Comparison of ENCODE assay signal across 1 cellular context in the genomic region with DNA sequence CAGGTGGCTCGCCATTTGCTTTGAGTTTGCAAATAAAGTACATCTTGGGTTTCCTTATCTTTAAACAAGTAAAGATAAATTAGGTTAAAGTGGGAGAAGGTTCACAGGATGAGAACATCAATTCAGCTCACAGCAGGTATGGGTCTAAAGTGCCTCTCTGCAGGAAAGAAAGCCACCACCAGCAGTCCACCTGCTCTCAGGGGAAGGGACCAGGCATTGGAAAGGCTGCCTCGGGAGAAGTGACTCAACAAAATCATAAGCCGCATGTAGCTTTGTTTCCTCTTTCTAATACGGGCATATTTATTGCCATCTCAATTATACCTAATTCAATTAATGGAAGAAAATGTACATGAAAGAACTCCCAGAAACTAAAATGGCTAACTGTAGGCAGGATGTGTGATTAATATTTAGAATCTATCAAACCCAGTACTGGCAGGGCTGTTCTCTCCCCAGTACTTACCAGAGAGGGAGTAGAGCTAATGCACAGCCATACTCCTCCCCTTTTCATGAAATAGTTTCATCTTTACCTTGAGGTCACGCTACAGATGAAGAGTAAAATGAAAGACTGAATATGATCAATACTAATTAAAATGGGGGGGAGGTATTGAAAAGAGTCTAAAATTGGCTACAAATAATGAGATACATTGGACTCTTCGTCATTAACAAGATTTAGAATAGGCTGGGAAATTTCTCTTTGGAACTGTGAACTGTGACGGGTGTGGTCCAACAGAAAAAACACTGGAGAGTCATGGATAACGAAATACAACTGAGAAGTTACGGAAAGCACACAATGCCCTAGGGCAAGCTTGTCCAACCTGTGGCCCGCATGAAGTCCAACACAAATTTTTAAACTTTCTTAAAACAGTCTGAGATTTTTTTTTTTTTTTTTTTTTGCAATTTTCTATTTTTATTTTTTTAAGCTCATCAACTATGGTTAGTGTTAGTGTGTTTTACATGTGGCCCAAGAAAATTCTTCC.
TF ChIP-seq lines count a peak whose summit lies in the region.

No MANE protein-coding gene starts in this region.

TF ChIP-seq in GM23338, 12 proteins besides CTCF, POLR2A, EP300 and RAD21:
- TF ChIP-seq, protein P1, sequence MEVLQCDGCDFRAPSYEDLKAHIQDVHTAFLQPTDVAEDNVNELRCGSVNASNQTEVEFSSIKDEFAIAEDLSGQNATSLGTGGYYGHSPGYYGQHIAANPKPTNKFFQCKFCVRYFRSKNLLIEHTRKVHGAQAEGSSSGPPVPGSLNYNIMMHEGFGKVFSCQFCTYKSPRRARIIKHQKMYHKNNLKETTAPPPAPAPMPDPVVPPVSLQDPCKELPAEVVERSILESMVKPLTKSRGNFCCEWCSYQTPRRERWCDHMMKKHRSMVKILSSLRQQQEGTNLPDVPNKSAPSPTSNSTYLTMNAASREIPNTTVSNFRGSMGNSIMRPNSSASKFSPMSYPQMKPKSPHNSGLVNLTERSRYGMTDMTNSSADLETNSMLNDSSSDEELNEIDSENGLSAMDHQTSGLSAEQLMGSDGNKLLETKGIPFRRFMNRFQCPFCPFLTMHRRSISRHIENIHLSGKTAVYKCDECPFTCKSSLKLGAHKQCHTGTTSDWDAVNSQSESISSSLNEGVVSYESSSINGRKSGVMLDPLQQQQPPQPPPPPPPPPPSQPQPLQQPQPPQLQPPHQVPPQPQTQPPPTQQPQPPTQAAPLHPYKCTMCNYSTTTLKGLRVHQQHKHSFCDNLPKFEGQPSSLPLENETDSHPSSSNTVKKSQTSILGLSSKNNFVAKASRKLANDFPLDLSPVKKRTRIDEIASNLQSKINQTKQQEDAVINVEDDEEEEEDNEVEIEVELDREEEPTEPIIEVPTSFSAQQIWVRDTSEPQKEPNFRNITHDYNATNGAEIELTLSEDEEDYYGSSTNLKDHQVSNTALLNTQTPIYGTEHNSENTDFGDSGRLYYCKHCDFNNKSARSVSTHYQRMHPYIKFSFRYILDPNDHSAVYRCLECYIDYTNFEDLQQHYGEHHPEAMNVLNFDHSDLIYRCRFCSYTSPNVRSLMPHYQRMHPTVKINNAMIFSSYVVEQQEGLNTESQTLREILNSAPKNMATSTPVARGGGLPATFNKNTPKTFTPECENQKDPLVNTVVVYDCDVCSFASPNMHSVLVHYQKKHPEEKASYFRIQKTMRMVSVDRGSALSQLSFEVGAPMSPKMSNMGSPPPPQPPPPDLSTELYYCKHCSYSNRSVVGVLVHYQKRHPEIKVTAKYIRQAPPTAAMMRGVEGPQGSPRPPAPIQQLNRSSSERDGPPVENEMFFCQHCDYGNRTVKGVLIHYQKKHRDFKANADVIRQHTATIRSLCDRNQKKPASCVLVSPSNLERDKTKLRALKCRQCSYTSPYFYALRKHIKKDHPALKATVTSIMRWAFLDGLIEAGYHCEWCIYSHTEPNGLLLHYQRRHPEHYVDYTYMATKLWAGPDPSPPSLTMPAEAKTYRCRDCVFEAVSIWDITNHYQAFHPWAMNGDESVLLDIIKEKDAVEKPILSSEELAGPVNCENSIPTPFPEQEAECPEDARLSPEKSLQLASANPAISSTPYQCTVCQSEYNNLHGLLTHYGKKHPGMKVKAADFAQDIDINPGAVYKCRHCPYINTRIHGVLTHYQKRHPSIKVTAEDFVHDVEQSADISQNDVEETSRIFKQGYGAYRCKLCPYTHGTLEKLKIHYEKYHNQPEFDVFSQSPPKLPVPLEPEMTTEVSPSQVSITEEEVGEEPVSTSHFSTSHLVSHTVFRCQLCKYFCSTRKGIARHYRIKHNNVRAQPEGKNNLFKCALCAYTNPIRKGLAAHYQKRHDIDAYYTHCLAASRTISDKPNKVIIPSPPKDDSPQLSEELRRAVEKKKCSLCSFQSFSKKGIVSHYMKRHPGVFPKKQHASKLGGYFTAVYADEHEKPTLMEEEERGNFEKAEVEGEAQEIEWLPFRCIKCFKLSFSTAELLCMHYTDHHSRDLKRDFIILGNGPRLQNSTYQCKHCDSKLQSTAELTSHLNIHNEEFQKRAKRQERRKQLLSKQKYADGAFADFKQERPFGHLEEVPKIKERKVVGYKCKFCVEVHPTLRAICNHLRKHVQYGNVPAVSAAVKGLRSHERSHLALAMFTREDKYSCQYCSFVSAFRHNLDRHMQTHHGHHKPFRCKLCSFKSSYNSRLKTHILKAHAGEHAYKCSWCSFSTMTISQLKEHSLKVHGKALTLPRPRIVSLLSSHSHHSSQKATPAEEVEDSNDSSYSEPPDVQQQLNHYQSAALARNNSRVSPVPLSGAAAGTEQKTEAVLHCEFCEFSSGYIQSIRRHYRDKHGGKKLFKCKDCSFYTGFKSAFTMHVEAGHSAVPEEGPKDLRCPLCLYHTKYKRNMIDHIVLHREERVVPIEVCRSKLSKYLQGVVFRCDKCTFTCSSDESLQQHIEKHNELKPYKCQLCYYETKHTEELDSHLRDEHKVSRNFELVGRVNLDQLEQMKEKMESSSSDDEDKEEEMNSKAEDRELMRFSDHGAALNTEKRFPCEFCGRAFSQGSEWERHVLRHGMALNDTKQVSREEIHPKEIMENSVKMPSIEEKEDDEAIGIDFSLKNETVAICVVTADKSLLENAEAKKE (CRISPR knock-in tag; IDR thresholded peaks at IDR 0.05): no peak
- TF ChIP-seq ZNF114 (CRISPR knock-in tag; IDR thresholded peaks at IDR 0.05): no peak
- no peak for TF ChIP-seq JUNB (IDR thresholded peaks at IDR 0.05; ENCODE audit: unreplicated experiment)
- TF ChIP-seq ZNF331 (CRISPR knock-in tag; IDR thresholded peaks at IDR 0.05; ENCODE audit: low read depth): no peak
- no peak for TF ChIP-seq REST (IDR thresholded peaks at IDR 0.05; ENCODE audit: unreplicated experiment)
